ENCODE assay signal across 1 cellular context in genomic region chr2:74242354-74243071, GRCh38.
TF ChIP-seq lines count a peak whose summit lies in the region.

No MANE protein-coding gene starts in this region.

TF ChIP-seq in K562, 482 proteins besides CTCF, POLR2A, EP300 and RAD21 (continued from another document and continues in another):
- no peak for TF ChIP-seq ZBTB40 (IDR thresholded peaks at IDR 0.05)
- no peak for TF ChIP-seq ZBTB40 (CRISPR knock-in tag; IDR thresholded peaks at IDR 0.05)
- TF ChIP-seq, protein P1, sequence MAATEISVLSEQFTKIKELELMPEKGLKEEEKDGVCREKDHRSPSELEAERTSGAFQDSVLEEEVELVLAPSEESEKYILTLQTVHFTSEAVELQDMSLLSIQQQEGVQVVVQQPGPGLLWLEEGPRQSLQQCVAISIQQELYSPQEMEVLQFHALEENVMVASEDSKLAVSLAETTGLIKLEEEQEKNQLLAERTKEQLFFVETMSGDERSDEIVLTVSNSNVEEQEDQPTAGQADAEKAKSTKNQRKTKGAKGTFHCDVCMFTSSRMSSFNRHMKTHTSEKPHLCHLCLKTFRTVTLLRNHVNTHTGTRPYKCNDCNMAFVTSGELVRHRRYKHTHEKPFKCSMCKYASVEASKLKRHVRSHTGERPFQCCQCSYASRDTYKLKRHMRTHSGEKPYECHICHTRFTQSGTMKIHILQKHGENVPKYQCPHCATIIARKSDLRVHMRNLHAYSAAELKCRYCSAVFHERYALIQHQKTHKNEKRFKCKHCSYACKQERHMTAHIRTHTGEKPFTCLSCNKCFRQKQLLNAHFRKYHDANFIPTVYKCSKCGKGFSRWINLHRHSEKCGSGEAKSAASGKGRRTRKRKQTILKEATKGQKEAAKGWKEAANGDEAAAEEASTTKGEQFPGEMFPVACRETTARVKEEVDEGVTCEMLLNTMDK (IDR thresholded peaks at IDR 0.05; ENCODE audit: borderline replicate concordance, insufficient read depth, low read depth, low read length, poor library complexity, severe bottlenecking) = no peak
- TF ChIP-seq SIN3B (IDR thresholded peaks at IDR 0.05; ENCODE audit: low read depth) = no peak
- no peak for TF ChIP-seq ZNF778 (CRISPR knock-in tag; IDR thresholded peaks at IDR 0.05)
- 0 out of 2 replicates have a peak, but pooled peaks have one; percentile 9 for TF ChIP-seq CEBPB (tag; IDR thresholded peaks at IDR 0.05)
- no peak for TF ChIP-seq RNF2 (IDR thresholded peaks at IDR 0.05)
- TF ChIP-seq ZNF197 (CRISPR knock-in tag; IDR thresholded peaks at IDR 0.05; ENCODE audit: low read depth) = no peak
- no peak for TF ChIP-seq RBM14 (IDR thresholded peaks at IDR 0.05; ENCODE audit: borderline replicate concordance, insufficient read depth, low read depth, low read length)
- no peak for TF ChIP-seq CSDE1 (IDR thresholded peaks at IDR 0.05)
- TF ChIP-seq ARID2 (IDR thresholded peaks at IDR 0.05) = no peak
- no peak for TF ChIP-seq MBD2 (IDR thresholded peaks at IDR 0.05; ENCODE audit: borderline replicate concordance, low read depth)
- TF ChIP-seq, protein P2, sequence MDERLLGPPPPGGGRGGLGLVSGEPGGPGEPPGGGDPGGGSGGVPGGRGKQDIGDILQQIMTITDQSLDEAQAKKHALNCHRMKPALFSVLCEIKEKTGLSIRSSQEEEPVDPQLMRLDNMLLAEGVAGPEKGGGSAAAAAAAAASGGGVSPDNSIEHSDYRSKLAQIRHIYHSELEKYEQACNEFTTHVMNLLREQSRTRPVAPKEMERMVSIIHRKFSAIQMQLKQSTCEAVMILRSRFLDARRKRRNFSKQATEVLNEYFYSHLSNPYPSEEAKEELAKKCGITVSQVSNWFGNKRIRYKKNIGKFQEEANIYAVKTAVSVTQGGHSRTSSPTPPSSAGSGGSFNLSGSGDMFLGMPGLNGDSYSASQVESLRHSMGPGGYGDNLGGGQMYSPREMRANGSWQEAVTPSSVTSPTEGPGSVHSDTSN (CRISPR knock-in tag; IDR thresholded peaks at IDR 0.05; ENCODE audit: low read depth) = no peak
- TF ChIP-seq, protein P2 (tag; conservative IDR thresholded peaks at IDR 0.05; ENCODE audit: low read depth) = no peak
- TF ChIP-seq, protein P3, sequence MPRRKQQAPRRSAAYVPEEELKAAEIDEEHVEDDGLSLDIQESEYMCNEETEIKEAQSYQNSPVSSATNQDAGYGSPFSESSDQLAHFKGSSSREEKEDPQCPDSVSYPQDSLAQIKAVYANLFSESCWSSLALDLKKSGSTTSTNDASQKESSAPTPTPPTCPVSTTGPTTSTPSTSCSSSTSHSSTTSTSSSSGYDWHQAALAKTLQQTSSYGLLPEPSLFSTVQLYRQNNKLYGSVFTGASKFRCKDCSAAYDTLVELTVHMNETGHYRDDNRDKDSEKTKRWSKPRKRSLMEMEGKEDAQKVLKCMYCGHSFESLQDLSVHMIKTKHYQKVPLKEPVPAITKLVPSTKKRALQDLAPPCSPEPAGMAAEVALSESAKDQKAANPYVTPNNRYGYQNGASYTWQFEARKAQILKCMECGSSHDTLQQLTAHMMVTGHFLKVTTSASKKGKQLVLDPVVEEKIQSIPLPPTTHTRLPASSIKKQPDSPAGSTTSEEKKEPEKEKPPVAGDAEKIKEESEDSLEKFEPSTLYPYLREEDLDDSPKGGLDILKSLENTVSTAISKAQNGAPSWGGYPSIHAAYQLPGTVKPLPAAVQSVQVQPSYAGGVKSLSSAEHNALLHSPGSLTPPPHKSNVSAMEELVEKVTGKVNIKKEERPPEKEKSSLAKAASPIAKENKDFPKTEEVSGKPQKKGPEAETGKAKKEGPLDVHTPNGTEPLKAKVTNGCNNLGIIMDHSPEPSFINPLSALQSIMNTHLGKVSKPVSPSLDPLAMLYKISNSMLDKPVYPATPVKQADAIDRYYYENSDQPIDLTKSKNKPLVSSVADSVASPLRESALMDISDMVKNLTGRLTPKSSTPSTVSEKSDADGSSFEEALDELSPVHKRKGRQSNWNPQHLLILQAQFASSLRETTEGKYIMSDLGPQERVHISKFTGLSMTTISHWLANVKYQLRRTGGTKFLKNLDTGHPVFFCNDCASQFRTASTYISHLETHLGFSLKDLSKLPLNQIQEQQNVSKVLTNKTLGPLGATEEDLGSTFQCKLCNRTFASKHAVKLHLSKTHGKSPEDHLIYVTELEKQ (CRISPR knock-in tag; IDR thresholded peaks at IDR 0.05) = no peak
- TF ChIP-seq ZNF395 (CRISPR knock-in tag; IDR thresholded peaks at IDR 0.05) = no peak
- TF ChIP-seq, protein P4, sequence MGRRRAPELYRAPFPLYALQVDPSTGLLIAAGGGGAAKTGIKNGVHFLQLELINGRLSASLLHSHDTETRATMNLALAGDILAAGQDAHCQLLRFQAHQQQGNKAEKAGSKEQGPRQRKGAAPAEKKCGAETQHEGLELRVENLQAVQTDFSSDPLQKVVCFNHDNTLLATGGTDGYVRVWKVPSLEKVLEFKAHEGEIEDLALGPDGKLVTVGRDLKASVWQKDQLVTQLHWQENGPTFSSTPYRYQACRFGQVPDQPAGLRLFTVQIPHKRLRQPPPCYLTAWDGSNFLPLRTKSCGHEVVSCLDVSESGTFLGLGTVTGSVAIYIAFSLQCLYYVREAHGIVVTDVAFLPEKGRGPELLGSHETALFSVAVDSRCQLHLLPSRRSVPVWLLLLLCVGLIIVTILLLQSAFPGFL (CRISPR knock-in tag; IDR thresholded peaks at IDR 0.05) = no peak
- TF ChIP-seq STAT5A (IDR thresholded peaks at IDR 0.05; ENCODE audit: borderline replicate concordance, low read length) = peak; percentile 45; the same call in 1 of the 2 replicates
- TF ChIP-seq CHCHD3 (CRISPR knock-in tag; IDR thresholded peaks at IDR 0.05) = no peak
- no peak for TF ChIP-seq ZNF449 (CRISPR knock-in tag; IDR thresholded peaks at IDR 0.05)
- no peak for TF ChIP-seq ETV5 (CRISPR knock-in tag; IDR thresholded peaks at IDR 0.05; ENCODE audit: low read depth)
- TF ChIP-seq BRF1 (IDR thresholded peaks at IDR 0.05; ENCODE audit: borderline replicate concordance, extremely low read depth, insufficient read length) = no peak
- TF ChIP-seq, protein P5, sequence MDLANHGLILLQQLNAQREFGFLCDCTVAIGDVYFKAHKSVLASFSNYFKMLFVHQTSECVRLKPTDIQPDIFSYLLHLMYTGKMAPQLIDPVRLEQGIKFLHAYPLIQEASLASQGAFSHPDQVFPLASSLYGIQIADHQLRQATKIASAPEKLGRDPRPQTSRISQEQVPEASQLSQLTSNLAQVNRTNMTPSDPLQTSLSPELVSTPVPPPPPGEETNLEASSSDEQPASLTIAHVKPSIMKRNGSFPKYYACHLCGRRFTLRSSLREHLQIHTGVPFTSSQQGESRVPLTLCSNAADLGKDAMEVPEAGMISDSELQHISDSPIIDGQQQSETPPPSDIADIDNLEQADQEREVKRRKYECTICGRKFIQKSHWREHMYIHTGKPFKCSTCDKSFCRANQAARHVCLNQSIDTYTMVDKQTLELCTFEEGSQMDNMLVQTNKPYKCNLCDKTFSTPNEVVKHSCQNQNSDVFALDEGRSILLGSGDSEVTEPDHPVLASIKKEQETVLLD (IDR thresholded peaks at IDR 0.05) = no peak
- TF ChIP-seq, protein P6, sequence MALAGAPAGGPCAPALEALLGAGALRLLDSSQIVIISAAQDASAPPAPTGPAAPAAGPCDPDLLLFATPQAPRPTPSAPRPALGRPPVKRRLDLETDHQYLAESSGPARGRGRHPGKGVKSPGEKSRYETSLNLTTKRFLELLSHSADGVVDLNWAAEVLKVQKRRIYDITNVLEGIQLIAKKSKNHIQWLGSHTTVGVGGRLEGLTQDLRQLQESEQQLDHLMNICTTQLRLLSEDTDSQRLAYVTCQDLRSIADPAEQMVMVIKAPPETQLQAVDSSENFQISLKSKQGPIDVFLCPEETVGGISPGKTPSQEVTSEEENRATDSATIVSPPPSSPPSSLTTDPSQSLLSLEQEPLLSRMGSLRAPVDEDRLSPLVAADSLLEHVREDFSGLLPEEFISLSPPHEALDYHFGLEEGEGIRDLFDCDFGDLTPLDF (CRISPR knock-in tag; IDR thresholded peaks at IDR 0.05) = 0 out of 2 replicates have a peak, but pooled peaks have one; percentile 39
- TF ChIP-seq MAFK (IDR thresholded peaks at IDR 0.05; ENCODE audit: low read length) = no peak
- TF ChIP-seq NFE2 (IDR thresholded peaks at IDR 0.05; ENCODE audit: low read depth) = no peak
- peak; percentile 39; the same call in 1 of the 2 replicates for TF ChIP-seq SMAD4 (CRISPR knock-in tag; conservative IDR thresholded peaks at IDR 0.05)
- no peak for TF ChIP-seq TCF7L2 (IDR thresholded peaks at IDR 0.05; ENCODE audit: low read depth, low read length)
- TF ChIP-seq TOE1 (IDR thresholded peaks at IDR 0.05; ENCODE audit: borderline replicate concordance) = no peak
- no peak for TF ChIP-seq TOE1 (CRISPR knock-in tag; IDR thresholded peaks at IDR 0.05; ENCODE audit: borderline replicate concordance, low read depth)
- TF ChIP-seq PRPF4 (IDR thresholded peaks at IDR 0.05; ENCODE audit: insufficient read depth, low read depth, low read length, poor library complexity, severe bottlenecking) = no peak
- TF ChIP-seq TBP (optimal IDR thresholded peaks at IDR 0.05; ENCODE audit: low read depth, low read length) = no peak
